12 cellular contexts compared by ENCODE assay signal in genomic region chr2:160752475-160753330, GRCh38.
DNase-seq lines count a peak whose midpoint lies in the region; ATAC-seq and TF ChIP-seq lines count a peak whose summit lies in the region.
"Had no signal": no experiment of that assay in that cellular context is flagged by ENCODE, and none has a peak within 500 bp of the region (broad histone marks: within the 10 kb centered on the region; RNA-seq: fewer than 3 reads in every experiment).

No MANE protein-coding gene starts in this region.

- H3K4me3 ChIP-seq in hepatocyte: no peak overlapping the region
- H3K4me3 ChIP-seq: gastroesophageal sphincter had no signal

- no peaks in the 10 kb centered on the region for H3K9me2 ChIP-seq in hepatocyte (replicated peaks; ENCODE audit: insufficient read depth)

- no peaks in the 10 kb centered on the region for H3K4me1 ChIP-seq in hepatocyte (ENCODE audit: insufficient read depth)
- H3K4me1 ChIP-seq: BE2C, gastroesophageal sphincter had no signal

- no peak overlapping the region for H3K4me3 Mint-ChIP-seq in activated T-helper 17 cell treated with anti-CD3 and anti-CD28 coated beads, Interleukin-2, amount 50 U/mL, for 72 hours
- no peak overlapping the region for H3K4me3 Mint-ChIP-seq in stimulated activated naive B cell treated with anti-CD40 and anti-IgM and Interleukin-4, amounts not matched to agents 10 μg/mL and 1 μg/mL and 100 μg/mL, for 72 hours

- no peaks in the 10 kb centered on the region for H3K36me3 Mint-ChIP-seq in activated T-helper 17 cell treated with anti-CD3 and anti-CD28 coated beads, Interleukin-2, amount 50 U/mL, for 72 hours (ENCODE audit: low read depth)
- H3K36me3 Mint-ChIP-seq in stimulated activated naive B cell treated with anti-CD40 and anti-IgM and Interleukin-4, amounts not matched to agents 10 μg/mL and 1 μg/mL and 100 μg/mL, for 72 hours: no peaks in the 10 kb centered on the region

- 44% methylated on average over 3 of the region's 3 CpGs for WGBS in hepatocyte (ENCODE audit: low lambda C conversion rate, missing lambda C conversion rate)

- peaks cover 7% of the 10 kb centered on the region for H3K27me3 Mint-ChIP-seq in activated T-helper 17 cell treated with anti-CD3 and anti-CD28 coated beads, Interleukin-2, amount 50 U/mL, for 72 hours
- H3K27me3 Mint-ChIP-seq in stimulated activated naive B cell treated with anti-CD40 and anti-IgM and Interleukin-4, amounts not matched to agents 10 μg/mL and 1 μg/mL and 100 μg/mL, for 72 hours: no peaks in the 10 kb centered on the region

- peaks cover 6% of the 10 kb centered on the region for H3K9me3 Mint-ChIP-seq in activated T-helper 17 cell treated with anti-CD3 and anti-CD28 coated beads, Interleukin-2, amount 50 U/mL, for 72 hours
- H3K9me3 Mint-ChIP-seq in stimulated activated naive B cell treated with anti-CD40 and anti-IgM and Interleukin-4, amounts not matched to agents 10 μg/mL and 1 μg/mL and 100 μg/mL, for 72 hours: peaks cover 0 to 5% of the 10 kb centered on the region in 2 donors

- H3K4me2 ChIP-seq in hepatocyte: peak overlapping the region; percentile 8

- H3K79me2 ChIP-seq in hepatocyte: no peaks in the 10 kb centered on the region

- H3K27ac Mint-ChIP-seq in activated T-helper 17 cell treated with anti-CD3 and anti-CD28 coated beads, Interleukin-2, amount 50 U/mL, for 72 hours: no peak overlapping the region
- no peak overlapping the region for H3K27ac Mint-ChIP-seq in stimulated activated naive B cell treated with anti-CD40 and anti-IgM and Interleukin-4, amounts not matched to agents 10 μg/mL and 1 μg/mL and 100 μg/mL, for 72 hours

- ATAC-seq in activated T-helper 17 cell treated with anti-CD3 and anti-CD28 coated beads, Interleukin-2, amount 50 U/mL, for 72 hours (replicated peaks): peak; percentile 32
- ATAC-seq in stimulated activated naive B cell treated with anti-CD40 and anti-IgM and Interleukin-4, amounts not matched to agents 10 μg/mL and 1 μg/mL and 100 μg/mL, for 72 hours (replicated peaks): no peak
- ATAC-seq in HG02870 (IDR thresholded peaks at IDR 0.05; ENCODE audit: unreplicated experiment) (no peak), HG03571 (IDR thresholded peaks at IDR 0.05; ENCODE audit: unreplicated experiment) (no peak)
- ATAC-seq: gastroesophageal sphincter had no signal

- no peak for TF ChIP-seq CTCF in hepatocyte (IDR thresholded peaks at IDR 0.05; ENCODE audit: poor library complexity)

- no peaks in the 10 kb centered on the region for H3K36me3 ChIP-seq in hepatocyte (replicated peaks; ENCODE audit: insufficient read depth, low read depth)
- H3K36me3 ChIP-seq: BE2C, gastroesophageal sphincter had no signal

- no peaks in the 10 kb centered on the region for H4K20me1 ChIP-seq in hepatocyte (ENCODE audit: insufficient read depth, poor library complexity, severe bottlenecking)

- H3K4me1 Mint-ChIP-seq in activated T-helper 17 cell treated with anti-CD3 and anti-CD28 coated beads, Interleukin-2, amount 50 U/mL, for 72 hours: no peaks in the 10 kb centered on the region
- peaks cover 0 to 2% of the 10 kb centered on the region in 2 donors for H3K4me1 Mint-ChIP-seq in stimulated activated naive B cell treated with anti-CD40 and anti-IgM and Interleukin-4, amounts not matched to agents 10 μg/mL and 1 μg/mL and 100 μg/mL, for 72 hours

- peak overlapping the region; percentile 35 for H3K27ac ChIP-seq in hepatocyte
- H3K27ac ChIP-seq: gastroesophageal sphincter had no signal

- no peaks in the 10 kb centered on the region for H3K27me3 ChIP-seq in hepatocyte
- H3K27me3 ChIP-seq: BE2C, gastroesophageal sphincter had no signal

- DNase-seq in A172 (ENCODE audit: low spot score) (peak; percentile 70), HCEC 1CT (peak; percentile 62), hepatocyte (ENCODE audit: low spot score) (no peak), SHP77 treated with DMSO at 0.1 percent for 48 hours (lab: John Stamatoyannopoulos, UW) (no peak)
- no peak for DNase-seq in stimulated activated naive B cell treated with anti-CD40 and anti-IgM and Interleukin-4, amounts not matched to agents 10 μg/mL and 1 μg/mL and 100 μg/mL, for 72 hours
- DNase-seq: BE2C, GOT3, MM.1S had no signal

- H2AFZ ChIP-seq in hepatocyte: no peak overlapping the region

- no peaks in the 10 kb centered on the region for H3K9me3 ChIP-seq in hepatocyte (ENCODE audit: low read depth)
- H3K9me3 ChIP-seq: BE2C had no signal

Comparison
In these comparisons a context has a peak if more than half of its experiments do, and no peak if none do; other contexts are left out.
1. DNase-seq: peak in A172 (single experiment) and HCEC 1CT (single experiment); none in hepatocyte (single experiment), SHP77 treated with DMSO at 0.1 percent for 48 hours (single experiment) and stimulated activated naive B cell treated with anti-CD40 and anti-IgM and Interleukin-4, amounts not matched to agents 10 μg/mL and 1 μg/mL and 100 μg/mL, for 72 hours (single experiment).